2 cellular contexts compared by ENCODE assay signal in the genomic region with DNA sequence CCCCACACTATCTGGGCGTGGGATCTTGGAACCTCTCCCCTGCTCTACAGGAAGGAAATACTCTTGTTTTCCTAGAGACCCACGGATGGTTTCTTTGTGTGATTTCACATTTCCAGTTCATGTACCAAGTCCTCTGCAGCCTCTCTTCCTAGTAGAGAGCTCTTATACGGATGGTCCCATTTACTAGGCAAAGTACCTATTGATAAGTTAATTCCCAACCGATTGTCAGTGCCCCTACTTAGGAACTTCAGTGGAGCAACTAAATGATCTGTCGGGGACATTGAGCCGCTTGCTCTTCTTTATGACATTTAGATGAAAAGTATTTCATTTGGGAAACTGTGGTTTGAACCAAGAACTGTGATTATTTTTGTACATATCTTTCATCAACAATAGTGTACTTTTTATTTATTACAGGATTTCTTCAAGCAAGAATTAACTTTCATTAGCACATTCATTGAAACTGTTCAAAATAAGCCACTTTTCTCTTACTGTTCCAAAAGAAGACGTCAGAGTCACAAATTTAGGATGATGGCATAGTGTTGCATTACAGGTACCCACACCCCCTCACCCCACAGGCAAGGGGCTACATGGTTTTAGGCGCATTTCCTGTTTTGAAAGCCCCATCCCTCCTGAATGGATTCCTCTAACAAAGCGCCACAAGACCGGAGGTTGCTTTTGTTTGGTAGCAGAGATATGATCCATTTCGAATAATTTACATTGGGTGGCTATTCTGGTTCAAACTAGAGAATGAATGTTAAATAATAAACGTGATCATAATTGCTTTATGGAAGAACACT.
TF ChIP-seq lines count a peak whose summit lies in the region.

No MANE protein-coding gene starts in this region.

TF ChIP-seq in GM23338, 12 proteins besides CTCF, POLR2A, EP300 and RAD21:
- TF ChIP-seq, protein P1, sequence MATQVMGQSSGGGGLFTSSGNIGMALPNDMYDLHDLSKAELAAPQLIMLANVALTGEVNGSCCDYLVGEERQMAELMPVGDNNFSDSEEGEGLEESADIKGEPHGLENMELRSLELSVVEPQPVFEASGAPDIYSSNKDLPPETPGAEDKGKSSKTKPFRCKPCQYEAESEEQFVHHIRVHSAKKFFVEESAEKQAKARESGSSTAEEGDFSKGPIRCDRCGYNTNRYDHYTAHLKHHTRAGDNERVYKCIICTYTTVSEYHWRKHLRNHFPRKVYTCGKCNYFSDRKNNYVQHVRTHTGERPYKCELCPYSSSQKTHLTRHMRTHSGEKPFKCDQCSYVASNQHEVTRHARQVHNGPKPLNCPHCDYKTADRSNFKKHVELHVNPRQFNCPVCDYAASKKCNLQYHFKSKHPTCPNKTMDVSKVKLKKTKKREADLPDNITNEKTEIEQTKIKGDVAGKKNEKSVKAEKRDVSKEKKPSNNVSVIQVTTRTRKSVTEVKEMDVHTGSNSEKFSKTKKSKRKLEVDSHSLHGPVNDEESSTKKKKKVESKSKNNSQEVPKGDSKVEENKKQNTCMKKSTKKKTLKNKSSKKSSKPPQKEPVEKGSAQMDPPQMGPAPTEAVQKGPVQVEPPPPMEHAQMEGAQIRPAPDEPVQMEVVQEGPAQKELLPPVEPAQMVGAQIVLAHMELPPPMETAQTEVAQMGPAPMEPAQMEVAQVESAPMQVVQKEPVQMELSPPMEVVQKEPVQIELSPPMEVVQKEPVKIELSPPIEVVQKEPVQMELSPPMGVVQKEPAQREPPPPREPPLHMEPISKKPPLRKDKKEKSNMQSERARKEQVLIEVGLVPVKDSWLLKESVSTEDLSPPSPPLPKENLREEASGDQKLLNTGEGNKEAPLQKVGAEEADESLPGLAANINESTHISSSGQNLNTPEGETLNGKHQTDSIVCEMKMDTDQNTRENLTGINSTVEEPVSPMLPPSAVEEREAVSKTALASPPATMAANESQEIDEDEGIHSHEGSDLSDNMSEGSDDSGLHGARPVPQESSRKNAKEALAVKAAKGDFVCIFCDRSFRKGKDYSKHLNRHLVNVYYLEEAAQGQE (IDR thresholded peaks at IDR 0.05; ENCODE audit: unreplicated experiment), result no peak
- TF ChIP-seq JUNB (IDR thresholded peaks at IDR 0.05; ENCODE audit: unreplicated experiment) (no peak), EZH2phosphoT487 (IDR thresholded peaks at IDR 0.05; ENCODE audit: unreplicated experiment) (no peak), ZNF114 (CRISPR knock-in tag; IDR thresholded peaks at IDR 0.05) (no peak)

TF ChIP-seq in WTC11, 78 proteins besides CTCF, POLR2A, EP300 and RAD21:
- TF ChIP-seq, protein P2, sequence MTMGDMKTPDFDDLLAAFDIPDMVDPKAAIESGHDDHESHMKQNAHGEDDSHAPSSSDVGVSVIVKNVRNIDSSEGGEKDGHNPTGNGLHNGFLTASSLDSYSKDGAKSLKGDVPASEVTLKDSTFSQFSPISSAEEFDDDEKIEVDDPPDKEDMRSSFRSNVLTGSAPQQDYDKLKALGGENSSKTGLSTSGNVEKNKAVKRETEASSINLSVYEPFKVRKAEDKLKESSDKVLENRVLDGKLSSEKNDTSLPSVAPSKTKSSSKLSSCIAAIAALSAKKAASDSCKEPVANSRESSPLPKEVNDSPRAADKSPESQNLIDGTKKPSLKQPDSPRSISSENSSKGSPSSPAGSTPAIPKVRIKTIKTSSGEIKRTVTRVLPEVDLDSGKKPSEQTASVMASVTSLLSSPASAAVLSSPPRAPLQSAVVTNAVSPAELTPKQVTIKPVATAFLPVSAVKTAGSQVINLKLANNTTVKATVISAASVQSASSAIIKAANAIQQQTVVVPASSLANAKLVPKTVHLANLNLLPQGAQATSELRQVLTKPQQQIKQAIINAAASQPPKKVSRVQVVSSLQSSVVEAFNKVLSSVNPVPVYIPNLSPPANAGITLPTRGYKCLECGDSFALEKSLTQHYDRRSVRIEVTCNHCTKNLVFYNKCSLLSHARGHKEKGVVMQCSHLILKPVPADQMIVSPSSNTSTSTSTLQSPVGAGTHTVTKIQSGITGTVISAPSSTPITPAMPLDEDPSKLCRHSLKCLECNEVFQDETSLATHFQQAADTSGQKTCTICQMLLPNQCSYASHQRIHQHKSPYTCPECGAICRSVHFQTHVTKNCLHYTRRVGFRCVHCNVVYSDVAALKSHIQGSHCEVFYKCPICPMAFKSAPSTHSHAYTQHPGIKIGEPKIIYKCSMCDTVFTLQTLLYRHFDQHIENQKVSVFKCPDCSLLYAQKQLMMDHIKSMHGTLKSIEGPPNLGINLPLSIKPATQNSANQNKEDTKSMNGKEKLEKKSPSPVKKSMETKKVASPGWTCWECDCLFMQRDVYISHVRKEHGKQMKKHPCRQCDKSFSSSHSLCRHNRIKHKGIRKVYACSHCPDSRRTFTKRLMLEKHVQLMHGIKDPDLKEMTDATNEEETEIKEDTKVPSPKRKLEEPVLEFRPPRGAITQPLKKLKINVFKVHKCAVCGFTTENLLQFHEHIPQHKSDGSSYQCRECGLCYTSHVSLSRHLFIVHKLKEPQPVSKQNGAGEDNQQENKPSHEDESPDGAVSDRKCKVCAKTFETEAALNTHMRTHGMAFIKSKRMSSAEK (CRISPR knock-in tag; IDR thresholded peaks at IDR 0.05; ENCODE audit: borderline replicate concordance), result no peak
- TF ChIP-seq, protein P3, sequence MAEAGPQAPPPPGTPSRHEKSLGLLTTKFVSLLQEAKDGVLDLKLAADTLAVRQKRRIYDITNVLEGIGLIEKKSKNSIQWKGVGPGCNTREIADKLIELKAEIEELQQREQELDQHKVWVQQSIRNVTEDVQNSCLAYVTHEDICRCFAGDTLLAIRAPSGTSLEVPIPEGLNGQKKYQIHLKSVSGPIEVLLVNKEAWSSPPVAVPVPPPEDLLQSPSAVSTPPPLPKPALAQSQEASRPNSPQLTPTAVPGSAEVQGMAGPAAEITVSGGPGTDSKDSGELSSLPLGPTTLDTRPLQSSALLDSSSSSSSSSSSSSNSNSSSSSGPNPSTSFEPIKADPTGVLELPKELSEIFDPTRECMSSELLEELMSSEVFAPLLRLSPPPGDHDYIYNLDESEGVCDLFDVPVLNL (CRISPR knock-in tag; IDR thresholded peaks at IDR 0.05; ENCODE audit: borderline replicate concordance, low read depth), result no peak
- TF ChIP-seq OVOL2 (CRISPR knock-in tag; IDR thresholded peaks at IDR 0.05; ENCODE audit: borderline replicate concordance) (no peak), NFATC4 (CRISPR knock-in tag; IDR thresholded peaks at IDR 0.05) (no peak), ZNF219 (CRISPR knock-in tag; IDR thresholded peaks at IDR 0.05; ENCODE audit: borderline replicate concordance) (no peak), EMX1 (CRISPR knock-in tag; IDR thresholded peaks at IDR 0.05) (no peak)
- TF ChIP-seq, protein P4, sequence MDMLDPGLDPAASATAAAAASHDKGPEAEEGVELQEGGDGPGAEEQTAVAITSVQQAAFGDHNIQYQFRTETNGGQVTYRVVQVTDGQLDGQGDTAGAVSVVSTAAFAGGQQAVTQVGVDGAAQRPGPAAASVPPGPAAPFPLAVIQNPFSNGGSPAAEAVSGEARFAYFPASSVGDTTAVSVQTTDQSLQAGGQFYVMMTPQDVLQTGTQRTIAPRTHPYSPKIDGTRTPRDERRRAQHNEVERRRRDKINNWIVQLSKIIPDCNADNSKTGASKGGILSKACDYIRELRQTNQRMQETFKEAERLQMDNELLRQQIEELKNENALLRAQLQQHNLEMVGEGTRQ (CRISPR knock-in tag; IDR thresholded peaks at IDR 0.05), result no peak
